Comparison of ENCODE assay signal across 8 cellular contexts in the genomic region with DNA sequence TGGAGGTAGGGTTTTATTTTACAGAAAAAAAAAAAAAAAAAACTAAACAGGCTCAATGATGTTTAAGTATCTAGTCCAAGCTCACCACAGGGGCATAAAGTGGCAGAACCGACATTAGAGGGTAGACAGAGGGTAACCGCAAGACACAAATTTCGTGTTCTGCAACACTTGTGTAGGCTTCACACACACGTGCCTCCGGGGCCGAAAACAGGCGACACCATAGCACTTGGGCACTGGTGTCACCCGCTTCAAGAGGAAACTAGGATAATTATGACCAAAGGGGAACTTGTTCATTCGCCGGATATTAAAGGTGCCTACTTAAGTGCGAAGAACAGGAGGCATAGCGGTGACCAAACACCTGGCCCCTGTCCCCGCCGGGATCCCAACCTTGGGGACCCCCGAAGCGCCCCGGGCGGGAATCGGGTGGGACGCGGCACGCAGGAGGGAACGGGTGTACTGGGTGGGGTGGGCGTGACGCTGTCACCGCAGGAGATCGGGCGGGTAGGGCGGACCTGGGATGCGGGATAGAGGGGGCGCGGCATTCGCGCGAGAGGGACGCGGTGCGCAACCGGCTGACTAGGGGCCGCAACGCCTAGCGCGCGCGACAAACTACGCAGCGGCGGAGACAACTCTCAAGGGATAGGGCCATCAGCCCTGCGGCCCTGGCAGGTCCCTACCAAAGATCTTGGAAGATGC. TPM values are rescaled to one million over a fixed set of nuclear protein-coding genes. Genes with fewer than 3 reads are reported as not detected.
DNase-seq lines count a peak whose midpoint lies in the region; ATAC-seq and TF ChIP-seq lines count a peak whose summit lies in the region.

No MANE protein-coding gene starts in this region.

- no peak for TF ChIP-seq CTCF in CD14-positive monocyte (IDR thresholded peaks at IDR 0.05)
- no peak for TF ChIP-seq CTCF in OCI-LY3 (IDR thresholded peaks at IDR 0.05; ENCODE audit: low read depth, low read length)
- no peak for TF ChIP-seq CTCF in heart left ventricle (IDR thresholded peaks at IDR 0.05)
- no peak for TF ChIP-seq CTCF in retinal pigment epithelial cell (conservative IDR thresholded peaks at IDR 0.05; ENCODE audit: low read depth, low read length)

- H3K27ac ChIP-seq in OCI-LY3 (ENCODE audit: low read length) (peak overlapping the region; percentile 64), heart left ventricle (peak overlapping the region in 10 of 12 donors; percentile 10 to 76 (median 57))

- no peaks in the 10 kb centered on the region for H3K27me3 ChIP-seq in OCI-LY3 (ENCODE audit: low read depth, low read length)
- no peaks in the 10 kb centered on the region for H3K27me3 ChIP-seq in heart left ventricle

- peak overlapping the region; percentile 92 for H3K4me3 ChIP-seq in OCI-LY3 (ENCODE audit: low read length)
- H3K4me3 ChIP-seq in heart left ventricle, result peak overlapping the region; percentile 70 to 97 (median 88)
- H3K4me3 ChIP-seq in retinal pigment epithelial cell (ENCODE audit: low read length), result peak overlapping the region; percentile 69

- H3K27me3 Mint-ChIP-seq in CD14-positive monocyte (ENCODE audit: low read depth in 3 of 3), result peaks cover 0 to 2% (median 0%) of the 10 kb centered on the region in 3 donors

- ATAC-seq in GM19023 (IDR thresholded peaks at IDR 0.05; ENCODE audit: unreplicated experiment) (peak; percentile 29), HG03135 (IDR thresholded peaks at IDR 0.05; ENCODE audit: unreplicated experiment) (peak; percentile 34), heart left ventricle (peak; percentile 1 to 41 (median 10))

- H3K36me3 Mint-ChIP-seq in CD14-positive monocyte, result peaks cover 12 to 25% of the 10 kb centered on the region in 2 donors

- intact Hi-C loops in CD14-positive monocyte (cut with micrococcal nuclease), result loop anchor here (1.0 to 5.0 kb wide), 2 partner anchors 55 kb away; partner anchors contain the start of genes PIBF1 (in 2 of the 2) and DIS3 (in 1 of the 2)
- intact Hi-C loops in heart left ventricle (cut with DNase I), result loop anchor here in 4 of 10 donors (5.0 kb wide), 1 partner anchor 55 kb away; the partner anchor contains the start of genes DIS3 (in 4 of the 4) and PIBF1 (in 4 of the 4)

- peaks cover 0 to 3% (median 0%) of the 10 kb centered on the region in 7 donors for H3K9me3 Mint-ChIP-seq in CD14-positive monocyte

- peaks cover 33% of the 10 kb centered on the region for H3K4me1 Mint-ChIP-seq in CD14-positive monocyte

- peak overlapping the region; percentile 95 to 97 for H3K4me3 Mint-ChIP-seq in CD14-positive monocyte

- no peak for TF ChIP-seq POLR2A in heart left ventricle (IDR thresholded peaks at IDR 0.05)

- H3K4me1 ChIP-seq in OCI-LY3 (ENCODE audit: low read length), result peaks cover 35% of the 10 kb centered on the region
- peaks cover 0 to 28% (median 14%) of the 10 kb centered on the region in 12 donors for H3K4me1 ChIP-seq in heart left ventricle

- H2AFZ ChIP-seq in OCI-LY3 (ENCODE audit: low read depth, low read length), result peak overlapping the region; percentile 23; the same call in 1 of the 2 replicates

- peaks cover 19% of the 10 kb centered on the region for H4K20me1 ChIP-seq in OCI-LY3 (ENCODE audit: insufficient read depth, low read length)

- H3K27ac Mint-ChIP-seq in CD14-positive monocyte, result peak overlapping the region; percentile 78 to 95 (median 89)

- H3K79me2 ChIP-seq in OCI-LY3 (ENCODE audit: low read length), result peaks cover 96% of the 10 kb centered on the region

- DNase-seq in CD14-positive monocyte (ENCODE audit: low spot score) (peak; percentile 46), heart left ventricle (peak; percentile 16 to 73 (median 45)), retinal pigment epithelial cell (ENCODE audit: low read depth) (no peak), foreskin melanocyte (no peak)
- peak; percentile 21 for DNase-seq in activated T-helper 9 cell treated with anti-CD3 and anti-CD28 coated beads, Interleukin-2, amount 50 U/mL, for 16 hours (ENCODE audit: low read depth)

- H3K9ac ChIP-seq in OCI-LY3 (ENCODE audit: low read length), result peak overlapping the region; percentile 92

- peak overlapping the region; percentile 84 for H3K4me2 ChIP-seq in OCI-LY3 (ENCODE audit: low read length)

- 1 to 4% (median 3%) methylated on average over 15 to 49 of the region's 49 CpGs for WGBS in heart left ventricle, 4 donors

- H3K9me3 ChIP-seq in OCI-LY3 (ENCODE audit: insufficient read depth, low read length) (no peaks in the 10 kb centered on the region), heart left ventricle (no peaks in the 10 kb centered on the region)

- H3K36me3 ChIP-seq in OCI-LY3 (replicated peaks; ENCODE audit: low read depth, low read length) (peaks cover 46% of the 10 kb centered on the region), heart left ventricle (peaks cover 0 to 1% (median 0%) of the 10 kb centered on the region in 9 donors)

RNA-seq across cellular contexts. Expression of gene MZT1, which starts 0.6 kb away (rescaled TPM):
- polyA plus RNA-seq in CD14-positive monocyte (1 to 10 TPM; 2.5 to 4.9 TPM), heart left ventricle (10 to 100 TPM in 1 of 2 donors, 1 to 10 TPM in 1; 5.3 to 11.3 TPM)
- total RNA-seq in heart left ventricle, result 1 to 10 TPM; 4.4 to 8.6 (median 6.9) TPM

RNA-seq across cellular contexts. Expression of gene BORA, which starts 0.9 kb away (rescaled TPM):
- 1 to 10 TPM; 2.1 to 4.7 TPM for polyA plus RNA-seq in CD14-positive monocyte
- total RNA-seq in heart left ventricle, result 1 to 10 TPM in 3 of 9 donors, under 1 TPM in 6; 0.35 to 4.0 (median 0.72) TPM
- polyA plus RNA-seq in heart left ventricle, result 1 to 10 TPM in 1 of 2 donors, under 1 TPM in 1; 0.19 to 1.8 TPM

RNA-seq across cellular contexts. Expression of gene DIS3, which starts 54.8 kb away (rescaled TPM):
- polyA plus RNA-seq in CD14-positive monocyte (10 to 100 TPM in 1 of 2 donors, 1 to 10 TPM in 1; 8.4 to 11.3 TPM), heart left ventricle (10 to 100 TPM in 1 of 2 donors, 1 to 10 TPM in 1; 4.8 to 14.6 TPM)
- 10 to 100 TPM; 13.9 to 22.2 (median 17.7) TPM for total RNA-seq in heart left ventricle

RNA-seq across cellular contexts. Expression of gene PIBF1, which starts 55.1 kb away (rescaled TPM):
- polyA plus RNA-seq in CD14-positive monocyte, result 1 to 10 TPM; 3.3 to 8.0 TPM
- total RNA-seq in heart left ventricle, result 10 to 100 TPM in 7 of 9 donors, 1 to 10 TPM in 2; 7.6 to 24.1 (median 12.8) TPM
- polyA plus RNA-seq in heart left ventricle, result 10 to 100 TPM in 1 of 2 donors, 1 to 10 TPM in 1; 9.1 to 12.9 TPM

Comparison
In these comparisons a context has a peak if more than half of its experiments do, and no peak if none do; other contexts are left out.
1. DNase-seq: peak in CD14-positive monocyte (single experiment), activated T-helper 9 cell treated with anti-CD3 and anti-CD28 coated beads, Interleukin-2, amount 50 U/mL, for 16 hours (single experiment) and heart left ventricle (5 of 5); none in retinal pigment epithelial cell (single experiment) and foreskin melanocyte (single experiment).
2. Peak in every context shown above with its lines, with median percentiles within 50 percentile points of each other: ATAC-seq and H3K4me3 ChIP-seq.